ENCODE assay signal across 22 cellular contexts in genomic region chr3:138361561-138361971, GRCh38. TPM values are rescaled to one million over a fixed set of nuclear protein-coding genes. Genes with fewer than 3 reads are reported as not detected.
DNase-seq lines count a peak whose midpoint lies in the region; ATAC-seq, FAIRE-seq and TF ChIP-seq lines count a peak whose summit lies in the region.
"Had no signal": no experiment of that assay in that cellular context is flagged by ENCODE, and none has a peak within 500 bp of the region (broad histone marks: within the 10 kb centered on the region; RNA-seq: fewer than 3 reads in every experiment).

No MANE protein-coding gene starts in this region.

- FAIRE-seq in HepG2 (lab: Jason Lieb, UNC) = no peak

- no peaks in the 10 kb centered on the region for H3K36me3 Mint-ChIP-seq in osteocyte (ENCODE audit: unreplicated experiment)
- no peaks in the 10 kb centered on the region for H3K36me3 Mint-ChIP-seq in type B pancreatic cell
- H3K36me3 Mint-ChIP-seq in activated naive CD4-positive, alpha-beta T cell treated with anti-CD3 and anti-CD28 coated beads, Interleukin-2, amount 10 ng/mL, durations not matched to agents 7 days and 5 days = no peaks in the 10 kb centered on the region
- H3K36me3 Mint-ChIP-seq: naive thymus-derived CD4-positive, alpha-beta T cell; stimulated activated naive B cell treated with anti-CD40 and anti-IgM and Interleukin-4, amounts not matched to agents 10 μg/mL and 1 μg/mL and 100 μg/mL, for 72 hours had no signal

- no peak overlapping the region for H3K4me2 ChIP-seq in HepG2 (ENCODE audit: low read depth, low read length)

- no peaks in the 10 kb centered on the region for H3K27me3 ChIP-seq in HepG2 (ENCODE audit: control insufficient read depth in 1 of 2, insufficient read depth in 2 of 2, low read length in 2 of 2)
- no peaks in the 10 kb centered on the region for H3K27me3 ChIP-seq in right lobe of liver
- H3K27me3 ChIP-seq: gastroesophageal sphincter, MG63 had no signal

- H3K36me3 ChIP-seq in HepG2 (replicated peaks in 1 of 2; ENCODE audit: control insufficient read depth in 1 of 2, insufficient read depth in 2 of 2, low read length in 2 of 2) (no peaks in the 10 kb centered on the region), right lobe of liver (no peaks in the 10 kb centered on the region)
- H3K36me3 ChIP-seq: MG63 had no signal

- H3K4me1 ChIP-seq in HepG2 (ENCODE audit: insufficient read depth, low read length) = peaks cover 47% of the 10 kb centered on the region
- no peaks in the 10 kb centered on the region for H3K4me1 ChIP-seq in right lobe of liver

- intact Hi-C loops in HepG2 (cut with micrococcal nuclease; ENCODE audit: unreplicated experiment) = loop anchor here (5.0 kb wide), 1 partner anchor 36 kb away; no protein-coding TSS in a partner anchor
- intact Hi-C loops in right lobe of liver (cut with DNase I) = no loop called here
- intact Hi-C loops in left ventricle myocardium superior (cut with micrococcal nuclease) = no loop called here

- H3K27me3 Mint-ChIP-seq in osteocyte (ENCODE audit: unreplicated experiment) = no peaks in the 10 kb centered on the region
- H3K27me3 Mint-ChIP-seq in type B pancreatic cell = no peaks in the 10 kb centered on the region
- no peaks in the 10 kb centered on the region for H3K27me3 Mint-ChIP-seq in activated naive CD4-positive, alpha-beta T cell treated with anti-CD3 and anti-CD28 coated beads, Interleukin-2, amount 10 ng/mL, durations not matched to agents 7 days and 5 days

- TF ChIP-seq EP300 in HepG2 (IDR thresholded peaks at IDR 0.05; ENCODE audit: low read depth in 2 of 2, low read length in 2 of 2) (no peak), HepG2 (CRISPR knock-in tag; IDR thresholded peaks at IDR 0.05; ENCODE audit: borderline replicate concordance) (no peak)

- H3K27ac Mint-ChIP-seq in osteocyte (ENCODE audit: unreplicated experiment) (peak overlapping the region; percentile 11), type B pancreatic cell (peak overlapping the region; percentile 75)
- H3K27ac Mint-ChIP-seq in activated naive CD4-positive, alpha-beta T cell treated with anti-CD3 and anti-CD28 coated beads, Interleukin-2, amount 10 ng/mL, durations not matched to agents 7 days and 5 days = no peak overlapping the region
- H3K27ac Mint-ChIP-seq: activated CD4-positive, alpha-beta T cell treated with anti-CD3 and anti-CD28 coated beads, Interleukin-2, amount 10 ng/mL, durations not matched to agents 7 days and 5 days; CD4-positive, alpha-beta T cell; naive thymus-derived CD4-positive, alpha-beta T cell; stimulated activated naive B cell treated with anti-CD40 and anti-IgM and Interleukin-4, amounts not matched to agents 10 μg/mL and 1 μg/mL and 100 μg/mL, for 72 hours had no signal

- no peak overlapping the region for H2AFZ ChIP-seq in HepG2 (ENCODE audit: low read length)

- DNase-seq in HepG2 (ENCODE audit: low spot score) (no peak), right lobe of liver (no peak), left ventricle myocardium superior (no peak), osteocyte (ENCODE audit: extremely low spot score, unreplicated experiment) (no peak), type B pancreatic cell (ENCODE audit: extremely low spot score, unreplicated experiment) (no peak), NCI-H187 (lab: John Stamatoyannopoulos, UW) (no peak)
- DNase-seq in activated naive CD4-positive, alpha-beta T cell treated with anti-CD3 and anti-CD28 coated beads, Interleukin-2, amount 10 ng/mL, durations not matched to agents 7 days and 5 days = no peak
- DNase-seq: activated CD4-positive, alpha-beta T cell treated with anti-CD3 and anti-CD28 coated beads, Interleukin-2, amount 10 ng/mL, durations not matched to agents 7 days and 5 days; activated CD8-positive, alpha-beta memory T cell treated with anti-CD3 and anti-CD28 coated beads, Interleukin-2, amount 50 U/mL, for 4 hours; aorta; CD4-positive, alpha-beta T cell; erythroblast; IMR-90; MG63; naive thymus-derived CD4-positive, alpha-beta T cell; NCI-H2029; NCI-H524; stimulated activated naive B cell treated with anti-CD40 and anti-IgM and Interleukin-4, amounts not matched to agents 10 μg/mL and 1 μg/mL and 100 μg/mL, for 72 hours had no signal

- H4K20me1 ChIP-seq in HepG2 (ENCODE audit: insufficient read depth, low read length) = no peaks in the 10 kb centered on the region

- CTCF ChIA-PET in HepG2 (lab: Yijun Ruan, JAX; ENCODE audit: low intra/inter-chr PET ratio, low total read pairs) = no interaction called here
- CTCF ChIA-PET in activated naive CD4-positive, alpha-beta T cell treated with anti-CD3 and anti-CD28 coated beads, Interleukin-2, amount 10 ng/mL, durations not matched to agents 7 days and 5 days (lab: Charles Lee) = no interaction called here

- WGBS in HepG2 (ENCODE audit: low lambda C conversion rate) = 98% methylated on average over 6 of the region's 7 CpGs
- 60% methylated on average over 1 of the region's 7 CpGs for WGBS in right lobe of liver (ENCODE audit: insufficient coverage, low coverage, low lambda C conversion rate, missing lambda C conversion rate)

- no peaks in the 10 kb centered on the region for H3K9me3 ChIP-seq in HepG2 (ENCODE audit: low read length)
- H3K9me3 ChIP-seq in right lobe of liver = no peaks in the 10 kb centered on the region
- H3K9me3 ChIP-seq: gastroesophageal sphincter, MG63 had no signal

- POLR2A ChIA-PET in HepG2 (lab: Yijun Ruan, JAX) = no interaction called here

- no peak overlapping the region for H3K4me3 Mint-ChIP-seq in osteocyte (ENCODE audit: unreplicated experiment)
- H3K4me3 Mint-ChIP-seq in type B pancreatic cell = peak overlapping the region; percentile 70
- no peak overlapping the region for H3K4me3 Mint-ChIP-seq in activated naive CD4-positive, alpha-beta T cell treated with anti-CD3 and anti-CD28 coated beads, Interleukin-2, amount 10 ng/mL, durations not matched to agents 7 days and 5 days
- H3K4me3 Mint-ChIP-seq: activated CD4-positive, alpha-beta T cell treated with anti-CD3 and anti-CD28 coated beads, Interleukin-2, amount 10 ng/mL, durations not matched to agents 7 days and 5 days; CD4-positive, alpha-beta T cell; naive thymus-derived CD4-positive, alpha-beta T cell; stimulated activated naive B cell treated with anti-CD40 and anti-IgM and Interleukin-4, amounts not matched to agents 10 μg/mL and 1 μg/mL and 100 μg/mL, for 72 hours had no signal

- no peak overlapping the region for H3K27ac ChIP-seq in HepG2 (ENCODE audit: extremely low read length, insufficient read depth, low read length)
- no peak overlapping the region for H3K27ac ChIP-seq in right lobe of liver
- H3K27ac ChIP-seq: gastroesophageal sphincter had no signal

- H3K4me1 Mint-ChIP-seq in osteocyte (ENCODE audit: unreplicated experiment) = peaks cover 47% of the 10 kb centered on the region
- H3K4me1 Mint-ChIP-seq in type B pancreatic cell (ENCODE audit: unreplicated experiment) = peaks cover 40% of the 10 kb centered on the region
- H3K4me1 Mint-ChIP-seq in activated naive CD4-positive, alpha-beta T cell treated with anti-CD3 and anti-CD28 coated beads, Interleukin-2, amount 10 ng/mL, durations not matched to agents 7 days and 5 days = no peaks in the 10 kb centered on the region
- H3K4me1 Mint-ChIP-seq: activated CD4-positive, alpha-beta T cell treated with anti-CD3 and anti-CD28 coated beads, Interleukin-2, amount 10 ng/mL, durations not matched to agents 7 days and 5 days; naive thymus-derived CD4-positive, alpha-beta T cell had no signal

- H3K4me3 ChIP-seq in HepG2 (replicated peaks in 1 of 3; ENCODE audit: insufficient read depth in 1 of 3, low read depth in 2 of 3, low read length in 3 of 3) = no peak overlapping the region
- no peak overlapping the region for H3K4me3 ChIP-seq in right lobe of liver
- H3K4me3 ChIP-seq: gastroesophageal sphincter, MG63 had no signal

- no peak for TF ChIP-seq POLR2A in HepG2 (IDR thresholded peaks at IDR 0.05; ENCODE audit: insufficient read depth in 1 of 2, low read depth in 2 of 2, low read length in 2 of 2)
- TF ChIP-seq POLR2A in right lobe of liver (IDR thresholded peaks at IDR 0.05) = no peak

- ATAC-seq in HepG2 (peak; percentile 11), right lobe of liver (no peak), left ventricle myocardium superior (peak; percentile 2), HG03378 (IDR thresholded peaks at IDR 0.05; ENCODE audit: unreplicated experiment) (no peak)
- ATAC-seq: gastroesophageal sphincter; stimulated activated naive B cell treated with anti-CD40 and anti-IgM and Interleukin-4, amounts not matched to agents 10 μg/mL and 1 μg/mL and 100 μg/mL, for 72 hours had no signal

- no peak for TF ChIP-seq RAD21 in HepG2 (CRISPR knock-in tag; IDR thresholded peaks at IDR 0.05)

- no peaks in the 10 kb centered on the region for H3K79me2 ChIP-seq in HepG2 (ENCODE audit: insufficient read depth, low read length)

- no peaks in the 10 kb centered on the region for H3K9me3 Mint-ChIP-seq in osteocyte (ENCODE audit: unreplicated experiment)
- no peaks in the 10 kb centered on the region for H3K9me3 Mint-ChIP-seq in type B pancreatic cell
- H3K9me3 Mint-ChIP-seq in activated naive CD4-positive, alpha-beta T cell treated with anti-CD3 and anti-CD28 coated beads, Interleukin-2, amount 10 ng/mL, durations not matched to agents 7 days and 5 days = no peaks in the 10 kb centered on the region
- H3K9me3 Mint-ChIP-seq: activated CD4-positive, alpha-beta T cell treated with anti-CD3 and anti-CD28 coated beads, Interleukin-2, amount 10 ng/mL, durations not matched to agents 7 days and 5 days; CD4-positive, alpha-beta T cell; naive thymus-derived CD4-positive, alpha-beta T cell; stimulated activated naive B cell treated with anti-CD40 and anti-IgM and Interleukin-4, amounts not matched to agents 10 μg/mL and 1 μg/mL and 100 μg/mL, for 72 hours had no signal

- in situ Hi-C loops in HepG2 (cut with HindIII; ENCODE audit: extremely low pct_ligation_motif_present, low pct_unique_long_range_greater_than_20kb) = no loop called here

- TF ChIP-seq CTCF in HepG2 (CRISPR knock-in tag; IDR thresholded peaks at IDR 0.05) (no peak), right lobe of liver (IDR thresholded peaks at IDR 0.05) (no peak), osteocyte (IDR thresholded peaks at IDR 0.05) (no peak), type B pancreatic cell (conservative IDR thresholded peaks at IDR 0.05) (no peak)

- no peak overlapping the region for H3K9ac ChIP-seq in HepG2 (ENCODE audit: insufficient read depth, low read depth, low read length)

- no TSS peak for BruUV-seq in HepG2 (replicated peaks; lab: Mats Ljungman, UMichigan)

RNA-seq across cellular contexts. Expression of gene MRAS, which starts 13.2 kb away (rescaled TPM):
- total RNA-seq in HepG2 (2016; rRNA removed; fragmentation: Illumina TruSeq; extraction: Trizol) (36.2 TPM in 2 replicates), right lobe of liver (1 to 10 TPM; 2.5 to 7.9 (median 6.9) TPM), left ventricle myocardium superior (405 TPM), osteocyte (25.5 and 29.7 TPM in 2 replicates), type B pancreatic cell (ENCODE audit: low replicate concordance) (6.6 and 41.6 TPM in 2 replicates)
- 30.3 and 31.5 TPM in 2 replicates for total RNA-seq in HepG2 (2016; cell fraction: cytosol; rRNA removed; fragmentation: Illumina TruSeq; extraction: Trizol; ENCODE audit: low read depth)
- total RNA-seq in HepG2 (2016; cell fraction: insoluble cytoplasmic fraction; rRNA removed; fragmentation: Illumina TruSeq; extraction: Trizol) = 27.7 and 30.0 TPM in 2 replicates
- total RNA-seq in HepG2 (2016; cell fraction: membrane; rRNA removed; fragmentation: Illumina TruSeq; extraction: Trizol) = 59.3 and 62.6 TPM in 2 replicates
- 24.4 and 32.5 TPM in 2 replicates for total RNA-seq in HepG2 (2016; cell fraction: nucleus; rRNA removed; fragmentation: Illumina TruSeq; extraction: Trizol)
- 8.8 and 8.9 TPM in 2 replicates for polyA plus RNA-seq in HepG2 (2011; rRNA removed)
- 7.2 and 8.0 TPM in 2 replicates for polyA plus RNA-seq in HepG2 (2011; cell fraction: cytosol; rRNA removed)
- 8.6 and 8.8 TPM in 2 replicates for polyA plus RNA-seq in HepG2 (2011; cell fraction: nucleus; rRNA removed)
- 4.2 and 4.6 TPM in 2 replicates for polyA plus RNA-seq in HepG2 (2012)
- polyA plus RNA-seq in HepG2 (2016; cell fraction: cytosol; fragmentation: Illumina TruSeq; extraction: Trizol; ENCODE audit: low read depth) = 31.3 and 40.9 TPM in 2 replicates
- polyA plus RNA-seq in HepG2 (2016; cell fraction: insoluble cytoplasmic fraction; fragmentation: Illumina TruSeq; extraction: Trizol; ENCODE audit: low read depth) = 26.0 and 29.0 TPM in 2 replicates
- 49.8 and 50.3 TPM in 2 replicates for polyA plus RNA-seq in HepG2 (2016; cell fraction: membrane; fragmentation: Illumina TruSeq; extraction: Trizol; ENCODE audit: low read depth)
- 34.3 and 34.5 TPM in 2 replicates for polyA plus RNA-seq in HepG2 (2016; cell fraction: nucleus; fragmentation: Illumina TruSeq; extraction: Trizol; ENCODE audit: insufficient read depth, low read depth)
- 5.8 and 6.5 TPM in 2 replicates for polyA minus RNA-seq in HepG2 (2011; rRNA and poly(A)+ RNA removed; ENCODE audit: low replicate concordance)
- polyA minus RNA-seq in HepG2 (2011; cell fraction: cytosol; rRNA and poly(A)+ RNA removed) = 5.4 and 5.8 TPM in 2 replicates
- polyA minus RNA-seq in HepG2 (2011; cell fraction: nucleus; rRNA and poly(A)+ RNA removed) = 5.0 and 8.8 TPM in 2 replicates
- total RNA-seq: activated CD4-positive, alpha-beta T cell treated with anti-CD3 and anti-CD28 coated beads, Interleukin-2, amount 10 ng/mL, durations not matched to agents 7 days and 5 days had no signal
- polyA plus RNA-seq: naive thymus-derived CD4-positive, alpha-beta T cell had no signal

RNA-seq across cellular contexts. Expression of gene NME9, which starts 31.9 kb away (rescaled TPM):
- total RNA-seq in HepG2 (2016; rRNA removed; fragmentation: Illumina TruSeq; extraction: Trizol) = not detected in 2 replicates
- not detected in 2 replicates for total RNA-seq in HepG2 (2016; cell fraction: cytosol; rRNA removed; fragmentation: Illumina TruSeq; extraction: Trizol; ENCODE audit: low read depth)
- total RNA-seq in HepG2 (2016; cell fraction: insoluble cytoplasmic fraction; rRNA removed; fragmentation: Illumina TruSeq; extraction: Trizol) = not detected in 2 replicates
- total RNA-seq in HepG2 (2016; cell fraction: membrane; rRNA removed; fragmentation: Illumina TruSeq; extraction: Trizol) = 0.28 TPM in 1 of 2 replicates, not detected in the other
- total RNA-seq in HepG2 (2016; cell fraction: nucleus; rRNA removed; fragmentation: Illumina TruSeq; extraction: Trizol) = not detected in 2 replicates
- not detected in 2 replicates for polyA plus RNA-seq in HepG2 (2011; rRNA removed)
- polyA plus RNA-seq in HepG2 (2011; cell fraction: cytosol; rRNA removed) = not detected in 2 replicates
- not detected in 2 replicates for polyA plus RNA-seq in HepG2 (2011; cell fraction: nucleus; rRNA removed)
- polyA plus RNA-seq in HepG2 (2012) = 0.37 and 0.50 TPM in 2 replicates
- not detected in 2 replicates for polyA plus RNA-seq in HepG2 (2016; cell fraction: cytosol; fragmentation: Illumina TruSeq; extraction: Trizol; ENCODE audit: low read depth)
- not detected in 2 replicates for polyA plus RNA-seq in HepG2 (2016; cell fraction: insoluble cytoplasmic fraction; fragmentation: Illumina TruSeq; extraction: Trizol; ENCODE audit: low read depth)
- not detected in 2 replicates for polyA plus RNA-seq in HepG2 (2016; cell fraction: membrane; fragmentation: Illumina TruSeq; extraction: Trizol; ENCODE audit: low read depth)
- not detected in 2 replicates for polyA plus RNA-seq in HepG2 (2016; cell fraction: nucleus; fragmentation: Illumina TruSeq; extraction: Trizol; ENCODE audit: insufficient read depth, low read depth)
- not detected in 2 replicates for polyA minus RNA-seq in HepG2 (2011; rRNA and poly(A)+ RNA removed; ENCODE audit: low replicate concordance)
- polyA minus RNA-seq in HepG2 (2011; cell fraction: cytosol; rRNA and poly(A)+ RNA removed) = not detected in 2 replicates
- 0.26 and 0.37 TPM in 2 replicates for polyA minus RNA-seq in HepG2 (2011; cell fraction: nucleus; rRNA and poly(A)+ RNA removed)
- total RNA-seq in right lobe of liver = not detected
- total RNA-seq in left ventricle myocardium superior = 0.59 TPM
- total RNA-seq in osteocyte = not detected in 2 replicates
- 0.40 and 3.7 TPM in 2 replicates for total RNA-seq in type B pancreatic cell (ENCODE audit: low replicate concordance)
- total RNA-seq: activated CD4-positive, alpha-beta T cell treated with anti-CD3 and anti-CD28 coated beads, Interleukin-2, amount 10 ng/mL, durations not matched to agents 7 days and 5 days; IMR-90; pulmonary artery endothelial cell had no signal
- polyA plus RNA-seq: IMR-90, urinary bladder had no signal

Comparison
In these comparisons a context has a peak if more than half of its experiments do, and no peak if none do; other contexts are left out.
1. ATAC-seq: peak in HepG2 (single experiment) and left ventricle myocardium superior (single experiment); none in right lobe of liver (0 of 4) and HG03378 (single experiment).